ENCODE assay signal across 1 cellular context in the genomic region with DNA sequence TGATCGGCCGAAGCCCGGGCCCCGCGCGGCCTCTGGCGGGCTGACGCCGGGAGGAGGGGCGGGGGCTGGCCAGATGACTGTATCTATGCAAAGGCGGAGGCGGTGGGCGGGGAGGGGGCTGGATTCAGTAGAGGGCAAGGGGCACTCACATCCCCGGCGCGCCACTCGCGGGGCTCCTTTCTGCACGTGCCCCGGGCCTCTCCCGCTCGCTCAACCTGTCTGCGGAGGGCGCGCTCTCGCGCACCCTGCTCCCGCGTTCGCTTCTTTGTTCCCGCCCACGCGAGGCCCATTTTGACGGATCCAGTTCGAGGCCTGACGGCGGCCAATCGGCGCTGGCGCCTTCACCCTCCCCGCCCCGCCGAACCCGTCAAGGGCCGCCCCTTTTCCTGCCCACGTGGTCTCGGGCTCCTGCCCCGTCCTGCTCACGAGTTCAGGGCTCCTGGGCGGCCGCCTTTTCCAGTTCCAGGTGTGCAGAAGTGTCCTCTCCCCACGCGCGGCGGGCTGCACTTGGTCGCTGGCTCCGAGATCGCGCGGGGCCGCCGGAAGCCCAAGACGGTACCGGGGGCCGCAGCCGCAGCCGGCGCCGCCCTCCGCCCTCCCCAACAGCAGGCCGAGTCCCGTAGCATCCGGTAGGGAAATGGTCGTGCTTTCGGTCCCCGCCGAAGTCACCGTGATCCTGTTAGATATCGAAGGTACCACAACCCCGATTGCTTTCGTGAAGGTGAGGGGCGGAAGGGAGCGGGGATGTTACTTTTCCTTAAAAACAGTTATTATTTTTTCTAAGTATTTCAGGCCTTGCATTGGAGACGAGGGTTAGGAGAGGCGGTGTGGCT.
TF ChIP-seq lines count a peak whose summit lies in the region.

Gene ENOPH1 (plus strand): TSS at position 398 of the 833 bp plus-strand sequence. CDS start 240 bp downstream, at position 638.
Gene HNRNPDL (minus strand): TSS at position 270 of the 833 bp plus-strand sequence. CDS start 772 bp downstream, outside the sequence.

TF ChIP-seq in HepG2, 621 proteins besides CTCF, POLR2A, EP300 and RAD21 (continued from another document and continues in another):
- TF ChIP-seq, protein P1, sequence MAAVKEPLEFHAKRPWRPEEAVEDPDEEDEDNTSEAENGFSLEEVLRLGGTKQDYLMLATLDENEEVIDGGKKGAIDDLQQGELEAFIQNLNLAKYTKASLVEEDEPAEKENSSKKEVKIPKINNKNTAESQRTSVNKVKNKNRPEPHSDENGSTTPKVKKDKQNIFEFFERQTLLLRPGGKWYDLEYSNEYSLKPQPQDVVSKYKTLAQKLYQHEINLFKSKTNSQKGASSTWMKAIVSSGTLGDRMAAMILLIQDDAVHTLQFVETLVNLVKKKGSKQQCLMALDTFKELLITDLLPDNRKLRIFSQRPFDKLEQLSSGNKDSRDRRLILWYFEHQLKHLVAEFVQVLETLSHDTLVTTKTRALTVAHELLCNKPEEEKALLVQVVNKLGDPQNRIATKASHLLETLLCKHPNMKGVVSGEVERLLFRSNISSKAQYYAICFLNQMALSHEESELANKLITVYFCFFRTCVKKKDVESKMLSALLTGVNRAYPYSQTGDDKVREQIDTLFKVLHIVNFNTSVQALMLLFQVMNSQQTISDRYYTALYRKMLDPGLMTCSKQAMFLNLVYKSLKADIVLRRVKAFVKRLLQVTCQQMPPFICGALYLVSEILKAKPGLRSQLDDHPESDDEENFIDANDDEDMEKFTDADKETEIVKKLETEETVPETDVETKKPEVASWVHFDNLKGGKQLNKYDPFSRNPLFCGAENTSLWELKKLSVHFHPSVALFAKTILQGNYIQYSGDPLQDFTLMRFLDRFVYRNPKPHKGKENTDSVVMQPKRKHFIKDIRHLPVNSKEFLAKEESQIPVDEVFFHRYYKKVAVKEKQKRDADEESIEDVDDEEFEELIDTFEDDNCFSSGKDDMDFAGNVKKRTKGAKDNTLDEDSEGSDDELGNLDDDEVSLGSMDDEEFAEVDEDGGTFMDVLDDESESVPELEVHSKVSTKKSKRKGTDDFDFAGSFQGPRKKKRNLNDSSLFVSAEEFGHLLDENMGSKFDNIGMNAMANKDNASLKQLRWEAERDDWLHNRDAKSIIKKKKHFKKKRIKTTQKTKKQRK (IDR thresholded peaks at IDR 0.05; ENCODE audit: low read length): no peak
- TF ChIP-seq CREM (IDR thresholded peaks at IDR 0.05) (peak; percentile 27; the same call in 1 of the 2 replicates), CREM (CRISPR knock-in tag; IDR thresholded peaks at IDR 0.05) (no peak), GZF1 (CRISPR knock-in tag; IDR thresholded peaks at IDR 0.05) (peak; percentile 75; the same call in 1 of the 2 replicates), ZNF713 (CRISPR knock-in tag; IDR thresholded peaks at IDR 0.05) (peak; percentile 84; the same call in 1 of the 2 replicates), SOX5 (CRISPR knock-in tag; IDR thresholded peaks at IDR 0.05; ENCODE audit: borderline replicate concordance) (no peak; the same call in 1 of the 2 replicates), SPEN (CRISPR knock-in tag; IDR thresholded peaks at IDR 0.05; ENCODE audit: low read depth) (no peak; the same call in none of the 2 replicates), SIN3A (IDR thresholded peaks at IDR 0.05; ENCODE audit: borderline replicate concordance, low read depth, low read length) (peak; percentile 70; the same call in 1 of the 2 replicates), ADNP (CRISPR knock-in tag; IDR thresholded peaks at IDR 0.05) (no peak), ERF (CRISPR knock-in tag; IDR thresholded peaks at IDR 0.05) (peak; percentile 75; the same call in 1 of the 2 replicates), ZFAT (CRISPR knock-in tag; conservative IDR thresholded peaks at IDR 0.05) (peak; percentile 91), HNRNPH1 (optimal IDR thresholded peaks at IDR 0.05; ENCODE audit: low read depth, low read length) (no peak), ZNF703 (CRISPR knock-in tag; IDR thresholded peaks at IDR 0.05; ENCODE audit: borderline replicate concordance) (no peak), ZNF205 (CRISPR knock-in tag; IDR thresholded peaks at IDR 0.05) (no peak), TBX3 (IDR thresholded peaks at IDR 0.05; ENCODE audit: borderline replicate concordance) (0 out of 2 replicates have a peak, but pooled peaks have one; percentile 34), ZGPAT (CRISPR knock-in tag; IDR thresholded peaks at IDR 0.05) (peak; percentile 80), ATRX (CRISPR knock-in tag; IDR thresholded peaks at IDR 0.05; ENCODE audit: borderline replicate concordance) (no peak), KMT2A (CRISPR knock-in tag; IDR thresholded peaks at IDR 0.05) (peak; percentile 60; the same call in 1 of the 2 replicates), ATF3 (CRISPR knock-in tag; IDR thresholded peaks at IDR 0.05) (0 out of 2 replicates have a peak, but pooled peaks have one; percentile 18), POLR2AphosphoS5 (IDR thresholded peaks at IDR 0.05; ENCODE audit: low read depth, low read length) (peak; percentile 60; the same call in 1 of the 2 replicates), TOE1 (CRISPR knock-in tag; IDR thresholded peaks at IDR 0.05) (no peak; the same call in 1 of the 2 replicates), SNRNP70 (IDR thresholded peaks at IDR 0.05; ENCODE audit: low read depth, low read length) (no peak), ZNF430 (CRISPR knock-in tag; IDR thresholded peaks at IDR 0.05) (peak; percentile 76; the same call in 1 of the 2 replicates), ZBED4 (CRISPR knock-in tag; IDR thresholded peaks at IDR 0.05; ENCODE audit: borderline replicate concordance) (peak; percentile 63), ZNF569 (CRISPR knock-in tag; IDR thresholded peaks at IDR 0.05; ENCODE audit: borderline replicate concordance) (peak; percentile 81; the same call in 1 of the 2 replicates), PPARG (CRISPR knock-in tag; conservative IDR thresholded peaks at IDR 0.05) (peak; percentile 77), JDP2 (CRISPR knock-in tag; IDR thresholded peaks at IDR 0.05; ENCODE audit: borderline replicate concordance) (peak; percentile 28; the same call in 1 of the 2 replicates), GATAD1 (CRISPR knock-in tag; IDR thresholded peaks at IDR 0.05) (peak; percentile 72), ZSCAN9 (CRISPR knock-in tag; IDR thresholded peaks at IDR 0.05; ENCODE audit: borderline replicate concordance) (peak; percentile 82), ZNF564 (CRISPR knock-in tag; IDR thresholded peaks at IDR 0.05) (peak; percentile 67; the same call in 1 of the 2 replicates), DPF2 (CRISPR knock-in tag; IDR thresholded peaks at IDR 0.05; ENCODE audit: borderline replicate concordance, low read depth) (no peak), NFIC (IDR thresholded peaks at IDR 0.05; ENCODE audit: low read length) (no peak), ZNF841 (CRISPR knock-in tag; IDR thresholded peaks at IDR 0.05; ENCODE audit: borderline replicate concordance) (peak; percentile 56; the same call in 1 of the 2 replicates), FOXK2 (IDR thresholded peaks at IDR 0.05) (no peak), ATF7-NPFF (CRISPR knock-in tag; IDR thresholded peaks at IDR 0.05; ENCODE audit: low read depth) (peak; percentile 97), PLRG1 (conservative IDR thresholded peaks at IDR 0.05) (no peak), SNAPC5 (CRISPR knock-in tag; IDR thresholded peaks at IDR 0.05; ENCODE audit: borderline replicate concordance) (peak; percentile 93; the same call in 1 of the 2 replicates), POLR2G (IDR thresholded peaks at IDR 0.05; ENCODE audit: low read depth, low read length) (peak; percentile 39; the same call in 1 of the 2 replicates), ARNTL (CRISPR knock-in tag; IDR thresholded peaks at IDR 0.05) (peak; percentile 94), ZIK1 (CRISPR knock-in tag; IDR thresholded peaks at IDR 0.05; ENCODE audit: borderline replicate concordance, low read depth) (peak; percentile 57; the same call in 1 of the 2 replicates), ISX (CRISPR knock-in tag; conservative IDR thresholded peaks at IDR 0.05) (peak; percentile 74; the same call in 1 of the 2 replicates), GABPA (IDR thresholded peaks at IDR 0.05; ENCODE audit: low read depth, low read length) (no peak), GABPA (CRISPR knock-in tag; IDR thresholded peaks at IDR 0.05; ENCODE audit: low read depth) (0 out of 2 replicates have a peak, but pooled peaks have one; percentile 35), NONO (IDR thresholded peaks at IDR 0.05) (no peak), NONO (CRISPR knock-in tag; conservative IDR thresholded peaks at IDR 0.05) (peak; percentile 94)
- TF ChIP-seq, protein P2, sequence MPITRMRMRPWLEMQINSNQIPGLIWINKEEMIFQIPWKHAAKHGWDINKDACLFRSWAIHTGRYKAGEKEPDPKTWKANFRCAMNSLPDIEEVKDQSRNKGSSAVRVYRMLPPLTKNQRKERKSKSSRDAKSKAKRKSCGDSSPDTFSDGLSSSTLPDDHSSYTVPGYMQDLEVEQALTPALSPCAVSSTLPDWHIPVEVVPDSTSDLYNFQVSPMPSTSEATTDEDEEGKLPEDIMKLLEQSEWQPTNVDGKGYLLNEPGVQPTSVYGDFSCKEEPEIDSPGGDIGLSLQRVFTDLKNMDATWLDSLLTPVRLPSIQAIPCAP (CRISPR knock-in tag; IDR thresholded peaks at IDR 0.05; ENCODE audit: low read depth): peak; percentile 72
- TF ChIP-seq, protein P3, sequence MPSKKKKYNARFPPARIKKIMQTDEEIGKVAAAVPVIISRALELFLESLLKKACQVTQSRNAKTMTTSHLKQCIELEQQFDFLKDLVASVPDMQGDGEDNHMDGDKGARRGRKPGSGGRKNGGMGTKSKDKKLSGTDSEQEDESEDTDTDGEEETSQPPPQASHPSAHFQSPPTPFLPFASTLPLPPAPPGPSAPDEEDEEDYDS (CRISPR knock-in tag; IDR thresholded peaks at IDR 0.05): peak; percentile 91
- TF ChIP-seq, protein P4, sequence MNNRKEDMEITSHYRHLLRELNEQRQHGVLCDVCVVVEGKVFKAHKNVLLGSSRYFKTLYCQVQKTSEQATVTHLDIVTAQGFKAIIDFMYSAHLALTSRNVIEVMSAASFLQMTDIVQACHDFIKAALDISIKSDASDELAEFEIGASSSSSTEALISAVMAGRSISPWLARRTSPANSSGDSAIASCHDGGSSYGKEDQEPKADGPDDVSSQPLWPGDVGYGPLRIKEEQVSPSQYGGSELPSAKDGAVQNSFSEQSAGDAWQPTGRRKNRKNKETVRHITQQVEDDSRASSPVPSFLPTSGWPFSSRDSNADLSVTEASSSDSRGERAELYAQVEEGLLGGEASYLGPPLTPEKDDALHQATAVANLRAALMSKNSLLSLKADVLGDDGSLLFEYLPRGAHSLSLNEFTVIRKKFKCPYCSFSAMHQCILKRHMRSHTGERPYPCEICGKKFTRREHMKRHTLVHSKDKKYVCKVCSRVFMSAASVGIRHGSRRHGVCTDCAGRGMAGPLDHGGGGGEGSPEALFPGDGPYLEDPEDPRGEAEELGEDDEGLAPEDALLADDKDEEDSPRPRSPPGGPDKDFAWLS (CRISPR knock-in tag; IDR thresholded peaks at IDR 0.05; ENCODE audit: borderline replicate concordance): peak; percentile 79; the same call in 1 of the 2 replicates
- TF ChIP-seq, protein P5, sequence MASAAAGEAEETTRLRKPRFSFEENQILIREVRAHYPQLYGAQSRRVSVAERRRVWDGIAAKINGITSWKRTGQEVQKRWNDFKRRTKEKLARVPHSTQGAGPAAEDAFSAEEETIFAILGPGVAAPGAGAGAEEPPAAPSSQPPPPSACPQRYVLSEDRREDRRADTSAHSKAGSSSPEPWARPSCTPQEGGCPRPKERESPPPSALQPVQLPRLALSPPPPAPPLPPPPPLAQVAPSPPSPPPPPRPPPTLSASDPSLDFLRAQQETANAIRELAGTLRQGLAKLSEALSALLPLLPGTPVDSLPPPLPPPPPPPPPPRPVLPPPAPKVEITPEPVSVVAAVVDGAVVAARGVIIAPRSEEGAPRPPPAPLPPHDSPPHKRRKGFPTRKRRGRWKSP (CRISPR knock-in tag; IDR thresholded peaks at IDR 0.05): peak; percentile 95
